In genomic region chr12:109863961-109864712, GRCh38 we compare ENCODE assay signal across 8 cellular contexts. TPM values are rescaled to one million over a fixed set of nuclear protein-coding genes. Genes with fewer than 3 reads are reported as not detected.
DNase-seq lines count a peak whose midpoint lies in the region; ATAC-seq, FAIRE-seq and TF ChIP-seq lines count a peak whose summit lies in the region.

No MANE protein-coding gene starts in this region.

- H3K4me2 ChIP-seq in HepG2 (ENCODE audit: low read depth, low read length) (peak overlapping the region; percentile 70), SK-N-SH (no peak overlapping the region)

- no peaks in the 10 kb centered on the region for H3K36me3 Mint-ChIP-seq in activated CD4-positive, alpha-beta T cell treated with anti-CD3 and anti-CD28 coated beads, Interleukin-2, amount 10 ng/mL, durations not matched to agents 24 days and 14 days (ENCODE audit: low read depth)

- H3K9ac ChIP-seq in HepG2 (ENCODE audit: insufficient read depth, low read depth, low read length) (peak overlapping the region; percentile 68), SK-N-SH (no peak overlapping the region)

- no peaks in the 10 kb centered on the region for H3F3A ChIP-seq in SK-N-SH (replicated peaks; ENCODE audit: insufficient read depth)

- CTCF ChIA-PET in HepG2 (lab: Yijun Ruan, JAX; ENCODE audit: low intra/inter-chr PET ratio, low total read pairs), result no interaction called here
- CTCF ChIA-PET in SK-N-SH (lab: Yijun Ruan, JAX), result interaction anchor here (0.6 to 13.1 kb wide), 4 partner anchors 10 to 586 kb away, joined by 3 to 91 read pairs (median 3); partner anchors contain the start of gene ARPC3

- TF ChIP-seq CTCF in astrocyte of the spinal cord (IDR thresholded peaks at IDR 0.05; ENCODE audit: low read depth, low read length) (no peak), HepG2 (CRISPR knock-in tag; IDR thresholded peaks at IDR 0.05) (no peak), transverse colon (IDR thresholded peaks at IDR 0.05) (no peak), SK-N-SH (IDR thresholded peaks at IDR 0.05) (no peak)

- 32% methylated on average over 3 of the region's 7 CpGs for WGBS in HepG2 (ENCODE audit: low lambda C conversion rate)
- WGBS in transverse colon (ENCODE audit: low coverage in 1 of 2), 2 donors, result 0 to 65% methylated on average over 1 to 7 of the region's 7 CpGs
- WGBS in SK-N-SH (ENCODE audit: low lambda C conversion rate), result 80% methylated on average over 5 of the region's 7 CpGs

- TF ChIP-seq POLR2A in HepG2 (IDR thresholded peaks at IDR 0.05; ENCODE audit: insufficient read depth in 1 of 2, low read depth in 2 of 2, low read length in 2 of 2) (peak in 1 of 2 experiments; percentile 48; a peak in 1 of 4 replicates), transverse colon (IDR thresholded peaks at IDR 0.05) (peak; percentile 36)

- POLR2A ChIA-PET in HepG2 (lab: Yijun Ruan, JAX), result interaction anchor here (0.6 to 2.5 kb wide), 6 partner anchors 10 to 188 kb away, joined by 3 to 11 read pairs (median 6); no protein-coding TSS in a partner anchor
- POLR2A ChIA-PET in SK-N-SH (lab: Yijun Ruan, JAX), result no interaction called here

- peak; percentile 96 for ATAC-seq in HepG2
- ATAC-seq in GM18873 (IDR thresholded peaks at IDR 0.05; ENCODE audit: low FRiP score, unreplicated experiment), result no peak

- H3K79me2 ChIP-seq in HepG2 (ENCODE audit: insufficient read depth, low read length) (no peaks in the 10 kb centered on the region), SK-N-SH (ENCODE audit: insufficient read depth) (peaks cover 29% of the 10 kb centered on the region)

- peak; percentile 64 for DNase-seq in activated CD4-positive, alpha-beta T cell treated with anti-CD3 and anti-CD28 coated beads, Interleukin-2, amount 10 ng/mL, durations not matched to agents 24 days and 14 days
- no peak for DNase-seq in activated CD4-positive, alpha-beta T cell treated with anti-CD3 and anti-CD28 coated beads, Interleukin-2, amount 50 U/mL, for 48 hours
- DNase-seq in astrocyte of the spinal cord (ENCODE audit: low read depth, low spot score), result peak; percentile 28
- peak; percentile 97 for DNase-seq in HepG2 (ENCODE audit: low spot score)
- peak; percentile 75 for DNase-seq in transverse colon
- no peak for DNase-seq in NCI-H146 (lab: John Stamatoyannopoulos, UW)
- no peak for DNase-seq in SK-N-SH

- H3K9me3 ChIP-seq in HepG2 (ENCODE audit: low read length), result no peaks in the 10 kb centered on the region
- no peaks in the 10 kb centered on the region for H3K9me3 ChIP-seq in transverse colon
- H3K9me3 ChIP-seq in SK-N-SH, result no peaks in the 10 kb centered on the region

- peaks cover 15% of the 10 kb centered on the region for H3K4me1 Mint-ChIP-seq in activated CD4-positive, alpha-beta T cell treated with anti-CD3 and anti-CD28 coated beads, Interleukin-2, amount 10 ng/mL, durations not matched to agents 24 days and 14 days

- TF ChIP-seq EP300 in HepG2 (IDR thresholded peaks at IDR 0.05; ENCODE audit: low read depth in 2 of 2, low read length in 2 of 2) (peak in 1 of 2 experiments; percentile 89; a peak in 2 of 4 replicates), HepG2 (CRISPR knock-in tag; IDR thresholded peaks at IDR 0.05; ENCODE audit: borderline replicate concordance) (peak; percentile 67), transverse colon (IDR thresholded peaks at IDR 0.05; ENCODE audit: low read depth) (no peak), SK-N-SH (IDR thresholded peaks at IDR 0.05; ENCODE audit: borderline replicate concordance in 1 of 2, low read depth in 1 of 2, low read length in 1 of 2) (no peak)

- H3K27me3 Mint-ChIP-seq in activated CD4-positive, alpha-beta T cell treated with anti-CD3 and anti-CD28 coated beads, Interleukin-2, amount 10 ng/mL, durations not matched to agents 24 days and 14 days, result no peaks in the 10 kb centered on the region

- intact Hi-C loops in activated CD4-positive, alpha-beta T cell treated with anti-CD3 and anti-CD28 coated beads, Interleukin-2, amount 10 ng/mL, durations not matched to agents 24 days and 14 days (cut with micrococcal nuclease), result no loop called here
- intact Hi-C loops in HepG2 (cut with micrococcal nuclease; ENCODE audit: unreplicated experiment) (no loop called here), transverse colon (cut with DNase I; ENCODE audit: low total_unique reads) (loop anchor here (5.0 kb wide), 1 partner anchor 1232 kb away; the partner anchor contains the start of gene SELPLG)

- in situ Hi-C loops in astrocyte of the spinal cord (cut with HindIII; ENCODE audit: low sequenced_read_pairs) (no loop called here), HepG2 (cut with HindIII; ENCODE audit: extremely low pct_ligation_motif_present, low pct_unique_long_range_greater_than_20kb) (no loop called here), transverse colon (cut with MboI; ENCODE audit: low pct_ligation_motif_present in 1 of 4, low pct_unique_long_range_greater_than_20kb in 1 of 4, low sequenced_read_pairs in 3 of 4) (no loop called here)

- BruUV-seq in HepG2 (replicated peaks; lab: Mats Ljungman, UMichigan), result no TSS peak

- TF ChIP-seq RAD21 in HepG2 (CRISPR knock-in tag; IDR thresholded peaks at IDR 0.05) (peak; percentile 9; the same call in 1 of the 2 replicates), SK-N-SH (IDR thresholded peaks at IDR 0.05; ENCODE audit: low read length) (no peak)

- H3K27me3 ChIP-seq in HepG2 (ENCODE audit: control insufficient read depth in 1 of 2, insufficient read depth in 2 of 2, low read length in 2 of 2), result no peaks in the 10 kb centered on the region
- no peaks in the 10 kb centered on the region for H3K27me3 ChIP-seq in transverse colon
- H3K27me3 ChIP-seq in SK-N-SH (ENCODE audit: insufficient read depth), result no peaks in the 10 kb centered on the region

- H3K27ac ChIP-seq in HepG2 (ENCODE audit: extremely low read length, insufficient read depth, low read length), result peak overlapping the region; percentile 87
- H3K27ac ChIP-seq in transverse colon, result peak overlapping the region; percentile 87 to 89 (median 88)
- no peak overlapping the region for H3K27ac ChIP-seq in SK-N-SH (ENCODE audit: low read depth in 2 of 2, low read length in 1 of 2)

- H4K20me1 ChIP-seq in HepG2 (ENCODE audit: insufficient read depth, low read length) (no peaks in the 10 kb centered on the region), SK-N-SH (ENCODE audit: insufficient read depth) (no peaks in the 10 kb centered on the region)

- no peaks in the 10 kb centered on the region for H3K36me3 ChIP-seq in HepG2 (replicated peaks in 1 of 2; ENCODE audit: control insufficient read depth in 1 of 2, insufficient read depth in 2 of 2, low read length in 2 of 2)
- no peaks in the 10 kb centered on the region for H3K36me3 ChIP-seq in transverse colon
- peaks cover 0 to 4% of the 10 kb centered on the region in 2 experiments for H3K36me3 ChIP-seq in SK-N-SH (replicated peaks in 1 of 2; ENCODE audit: control insufficient read depth in 1 of 2, insufficient read depth in 2 of 2, low read length in 1 of 2)

- no peak overlapping the region for H2AFZ ChIP-seq in HepG2 (ENCODE audit: low read length)
- no peak overlapping the region for H2AFZ ChIP-seq in SK-N-SH (ENCODE audit: low read depth)

- H3K4me3 ChIP-seq in astrocyte of the spinal cord (ENCODE audit: low read depth, low read length) (no peak overlapping the region), HepG2 (replicated peaks in 1 of 3; ENCODE audit: insufficient read depth in 1 of 3, low read depth in 2 of 3, low read length in 3 of 3) (peak overlapping the region in 1 of 3 experiments; percentile 52; a peak in 2 of 6 replicates), transverse colon (no peak overlapping the region), SK-N-SH (ENCODE audit: low read depth in 2 of 2, low read length in 1 of 2) (no peak overlapping the region)

- H3K4me1 ChIP-seq in HepG2 (ENCODE audit: insufficient read depth, low read length), result peaks cover 59% of the 10 kb centered on the region
- peaks cover 13 to 66% (median 38%) of the 10 kb centered on the region in 4 donors for H3K4me1 ChIP-seq in transverse colon
- H3K4me1 ChIP-seq in SK-N-SH (ENCODE audit: control insufficient read depth in 1 of 2, insufficient read depth in 2 of 2, low read depth in 1 of 2, low read length in 1 of 2), result no peaks in the 10 kb centered on the region; a peak in 1 of 4 replicates

- peak overlapping the region; percentile 29 for H3K27ac Mint-ChIP-seq in activated CD4-positive, alpha-beta T cell treated with anti-CD3 and anti-CD28 coated beads, Interleukin-2, amount 10 ng/mL, durations not matched to agents 24 days and 14 days

- no peak overlapping the region for H3K4me3 Mint-ChIP-seq in activated CD4-positive, alpha-beta T cell treated with anti-CD3 and anti-CD28 coated beads, Interleukin-2, amount 10 ng/mL, durations not matched to agents 24 days and 14 days

- H3K9me3 Mint-ChIP-seq in activated CD4-positive, alpha-beta T cell treated with anti-CD3 and anti-CD28 coated beads, Interleukin-2, amount 10 ng/mL, durations not matched to agents 24 days and 14 days, result no peaks in the 10 kb centered on the region

- peak; percentile 95 for FAIRE-seq in HepG2 (lab: Jason Lieb, UNC)

- H3K9me2 ChIP-seq in SK-N-SH, result no peaks in the 10 kb centered on the region

RNA-seq across cellular contexts. Expression of gene GLTP, which starts 16.2 kb away (rescaled TPM):
- total RNA-seq in activated CD4-positive, alpha-beta T cell treated with anti-CD3 and anti-CD28 coated beads, Interleukin-2, amount 10 ng/mL, durations not matched to agents 24 days and 14 days, result 27.9 and 28.2 TPM in 2 replicates
- 12.9 and 13.0 TPM in 2 replicates for total RNA-seq in HepG2 (2016; rRNA removed; fragmentation: Illumina TruSeq; extraction: Trizol)
- total RNA-seq in HepG2 (2016; cell fraction: cytosol; rRNA removed; fragmentation: Illumina TruSeq; extraction: Trizol; ENCODE audit: low read depth), result 14.4 and 15.2 TPM in 2 replicates
- 12.4 and 12.7 TPM in 2 replicates for total RNA-seq in HepG2 (2016; cell fraction: insoluble cytoplasmic fraction; rRNA removed; fragmentation: Illumina TruSeq; extraction: Trizol)
- 34.8 and 35.0 TPM in 2 replicates for total RNA-seq in HepG2 (2016; cell fraction: membrane; rRNA removed; fragmentation: Illumina TruSeq; extraction: Trizol)
- 4.4 and 5.2 TPM in 2 replicates for total RNA-seq in HepG2 (2016; cell fraction: nucleus; rRNA removed; fragmentation: Illumina TruSeq; extraction: Trizol)
- 10.7 and 11.5 TPM in 2 replicates for polyA plus RNA-seq in HepG2 (2011; rRNA removed)
- polyA plus RNA-seq in HepG2 (2011; cell fraction: cytosol; rRNA removed), result 10.9 and 11.5 TPM in 2 replicates
- 3.4 and 4.3 TPM in 2 replicates for polyA plus RNA-seq in HepG2 (2011; cell fraction: nucleus; rRNA removed)
- 12.3 and 13.7 TPM in 2 replicates for polyA plus RNA-seq in HepG2 (2012)
- 20.7 and 21.8 TPM in 2 replicates for polyA plus RNA-seq in HepG2 (2016; cell fraction: cytosol; fragmentation: Illumina TruSeq; extraction: Trizol; ENCODE audit: low read depth)
- 17.9 TPM in 2 replicates for polyA plus RNA-seq in HepG2 (2016; cell fraction: insoluble cytoplasmic fraction; fragmentation: Illumina TruSeq; extraction: Trizol; ENCODE audit: low read depth)
- polyA plus RNA-seq in HepG2 (2016; cell fraction: membrane; fragmentation: Illumina TruSeq; extraction: Trizol; ENCODE audit: low read depth), result 36.8 and 38.1 TPM in 2 replicates
- polyA plus RNA-seq in HepG2 (2016; cell fraction: nucleus; fragmentation: Illumina TruSeq; extraction: Trizol; ENCODE audit: insufficient read depth, low read depth), result 10.2 and 10.4 TPM in 2 replicates
- polyA minus RNA-seq in HepG2 (2011; rRNA and poly(A)+ RNA removed; ENCODE audit: low replicate concordance), result 25.4 and 50.4 TPM in 2 replicates
- 16.7 and 19.5 TPM in 2 replicates for polyA minus RNA-seq in HepG2 (2011; cell fraction: cytosol; rRNA and poly(A)+ RNA removed)
- 2.4 and 3.9 TPM in 2 replicates for polyA minus RNA-seq in HepG2 (2011; cell fraction: nucleus; rRNA and poly(A)+ RNA removed)
- total RNA-seq in transverse colon, result 100 to 1,000 TPM in 3 of 4 donors, 10 to 100 TPM in 1; 35.6 to 287 (median 167) TPM
- polyA plus RNA-seq in SK-N-SH (2012; rRNA removed), result 16.9 and 23.0 TPM in 2 replicates
- 20.3 and 20.5 TPM in 2 replicates for polyA plus RNA-seq in SK-N-SH (2012; cell fraction: cytosol; rRNA removed)
- 6.1 and 10.8 TPM in 2 replicates for polyA plus RNA-seq in SK-N-SH (2012; cell fraction: nucleus; rRNA removed)

RNA-seq across cellular contexts. Expression of gene TRPV4, which starts 30.9 kb away (rescaled TPM):
- not detected in 2 replicates for total RNA-seq in activated CD4-positive, alpha-beta T cell treated with anti-CD3 and anti-CD28 coated beads, Interleukin-2, amount 10 ng/mL, durations not matched to agents 24 days and 14 days
- total RNA-seq in HepG2 (2016; rRNA removed; fragmentation: Illumina TruSeq; extraction: Trizol) (0.35 and 0.66 TPM in 2 replicates), transverse colon (under 1 TPM in 1 of 4 donors, not detected in 3; 0.27 TPM)
- 0.20 and 0.35 TPM in 2 replicates for total RNA-seq in HepG2 (2016; cell fraction: cytosol; rRNA removed; fragmentation: Illumina TruSeq; extraction: Trizol; ENCODE audit: low read depth)
- 0.45 and 0.93 TPM in 2 replicates for total RNA-seq in HepG2 (2016; cell fraction: insoluble cytoplasmic fraction; rRNA removed; fragmentation: Illumina TruSeq; extraction: Trizol)
- 0.83 and 1.0 TPM in 2 replicates for total RNA-seq in HepG2 (2016; cell fraction: membrane; rRNA removed; fragmentation: Illumina TruSeq; extraction: Trizol)
- total RNA-seq in HepG2 (2016; cell fraction: nucleus; rRNA removed; fragmentation: Illumina TruSeq; extraction: Trizol), result 0.75 and 1.1 TPM in 2 replicates
- polyA plus RNA-seq in HepG2 (2011; rRNA removed) (4.7 and 5.6 TPM in 2 replicates), SK-N-SH (2012; rRNA removed) (5.2 and 5.4 TPM in 2 replicates)
- polyA plus RNA-seq in HepG2 (2011; cell fraction: cytosol; rRNA removed), result 3.1 and 4.5 TPM in 2 replicates
- 7.9 and 11.8 TPM in 2 replicates for polyA plus RNA-seq in HepG2 (2011; cell fraction: nucleus; rRNA removed)
- 0.68 and 1.3 TPM in 2 replicates for polyA plus RNA-seq in HepG2 (2012)
- polyA plus RNA-seq in HepG2 (2016; cell fraction: cytosol; fragmentation: Illumina TruSeq; extraction: Trizol; ENCODE audit: low read depth), result 0.67 and 0.84 TPM in 2 replicates
- 0.52 and 0.71 TPM in 2 replicates for polyA plus RNA-seq in HepG2 (2016; cell fraction: insoluble cytoplasmic fraction; fragmentation: Illumina TruSeq; extraction: Trizol; ENCODE audit: low read depth)
- polyA plus RNA-seq in HepG2 (2016; cell fraction: membrane; fragmentation: Illumina TruSeq; extraction: Trizol; ENCODE audit: low read depth), result 1.1 and 1.2 TPM in 2 replicates
- polyA plus RNA-seq in HepG2 (2016; cell fraction: nucleus; fragmentation: Illumina TruSeq; extraction: Trizol; ENCODE audit: insufficient read depth, low read depth), result 2.0 and 2.5 TPM in 2 replicates
- 13.9 TPM in 1 of 2 replicates, not detected in the other for polyA minus RNA-seq in HepG2 (2011; rRNA and poly(A)+ RNA removed; ENCODE audit: low replicate concordance)
- 3.2 and 3.3 TPM in 2 replicates for polyA minus RNA-seq in HepG2 (2011; cell fraction: cytosol; rRNA and poly(A)+ RNA removed)
- polyA minus RNA-seq in HepG2 (2011; cell fraction: nucleus; rRNA and poly(A)+ RNA removed), result 4.0 and 4.6 TPM in 2 replicates
- polyA plus RNA-seq in SK-N-SH (2012; cell fraction: cytosol; rRNA removed), result 2.1 and 3.2 TPM in 2 replicates
- 7.3 and 8.9 TPM in 2 replicates for polyA plus RNA-seq in SK-N-SH (2012; cell fraction: nucleus; rRNA removed)

RNA-seq across cellular contexts. Expression of gene TCHP, which starts 35.9 kb away (rescaled TPM):
- total RNA-seq in activated CD4-positive, alpha-beta T cell treated with anti-CD3 and anti-CD28 coated beads, Interleukin-2, amount 10 ng/mL, durations not matched to agents 24 days and 14 days, result 30.9 and 34.0 TPM in 2 replicates
- total RNA-seq in HepG2 (2016; rRNA removed; fragmentation: Illumina TruSeq; extraction: Trizol) (10.4 and 12.2 TPM in 2 replicates), transverse colon (10 to 100 TPM; 27.5 to 54.7 (median 30.7) TPM)
- 2.5 and 2.6 TPM in 2 replicates for total RNA-seq in HepG2 (2016; cell fraction: cytosol; rRNA removed; fragmentation: Illumina TruSeq; extraction: Trizol; ENCODE audit: low read depth)
- 8.5 and 11.7 TPM in 2 replicates for total RNA-seq in HepG2 (2016; cell fraction: insoluble cytoplasmic fraction; rRNA removed; fragmentation: Illumina TruSeq; extraction: Trizol)
- 5.2 and 5.6 TPM in 2 replicates for total RNA-seq in HepG2 (2016; cell fraction: membrane; rRNA removed; fragmentation: Illumina TruSeq; extraction: Trizol)
- 12.5 and 13.8 TPM in 2 replicates for total RNA-seq in HepG2 (2016; cell fraction: nucleus; rRNA removed; fragmentation: Illumina TruSeq; extraction: Trizol)
- polyA plus RNA-seq in HepG2 (2011; rRNA removed) (6.3 and 6.7 TPM in 2 replicates), SK-N-SH (2012; rRNA removed) (19.0 and 37.3 TPM in 2 replicates)
- 4.3 and 5.7 TPM in 2 replicates for polyA plus RNA-seq in HepG2 (2011; cell fraction: cytosol; rRNA removed)
- polyA plus RNA-seq in HepG2 (2011; cell fraction: nucleus; rRNA removed), result 32.3 and 36.3 TPM in 2 replicates
- polyA plus RNA-seq in HepG2 (2012), result 7.6 and 9.7 TPM in 2 replicates
- polyA plus RNA-seq in HepG2 (2016; cell fraction: cytosol; fragmentation: Illumina TruSeq; extraction: Trizol; ENCODE audit: low read depth), result 1.2 and 1.4 TPM in 2 replicates
- 11.8 and 12.5 TPM in 2 replicates for polyA plus RNA-seq in HepG2 (2016; cell fraction: insoluble cytoplasmic fraction; fragmentation: Illumina TruSeq; extraction: Trizol; ENCODE audit: low read depth)
- polyA plus RNA-seq in HepG2 (2016; cell fraction: membrane; fragmentation: Illumina TruSeq; extraction: Trizol; ENCODE audit: low read depth), result 3.1 and 3.4 TPM in 2 replicates
- polyA plus RNA-seq in HepG2 (2016; cell fraction: nucleus; fragmentation: Illumina TruSeq; extraction: Trizol; ENCODE audit: insufficient read depth, low read depth), result 29.5 and 29.6 TPM in 2 replicates
- polyA minus RNA-seq in HepG2 (2011; rRNA and poly(A)+ RNA removed; ENCODE audit: low replicate concordance), result 5.0 and 14.9 TPM in 2 replicates
- 1.4 and 1.7 TPM in 2 replicates for polyA minus RNA-seq in HepG2 (2011; cell fraction: cytosol; rRNA and poly(A)+ RNA removed)
- 11.3 and 11.8 TPM in 2 replicates for polyA minus RNA-seq in HepG2 (2011; cell fraction: nucleus; rRNA and poly(A)+ RNA removed)
- polyA plus RNA-seq in SK-N-SH (2012; cell fraction: cytosol; rRNA removed), result 27.3 and 33.6 TPM in 2 replicates
- polyA plus RNA-seq in SK-N-SH (2012; cell fraction: nucleus; rRNA removed), result 58.3 and 84.4 TPM in 2 replicates

Comparison
In these comparisons a context has a peak if more than half of its experiments do, and no peak if none do; other contexts are left out.
1. DNase-seq: peak in activated CD4-positive, alpha-beta T cell treated with anti-CD3 and anti-CD28 coated beads, Interleukin-2, amount 10 ng/mL, durations not matched to agents 24 days and 14 days (single experiment), astrocyte of the spinal cord (single experiment), HepG2 (single experiment) and transverse colon (single experiment); none in activated CD4-positive, alpha-beta T cell treated with anti-CD3 and anti-CD28 coated beads, Interleukin-2, amount 50 U/mL, for 48 hours (0 of 2), NCI-H146 (single experiment) and SK-N-SH (single experiment).
2. H3K27ac ChIP-seq: peak in HepG2 (single experiment) and transverse colon (4 of 4); none in SK-N-SH (0 of 2).